In genomic region chr7:130084037-130084875, GRCh38 we compare ENCODE assay signal across 10 cellular contexts. TPM values are rescaled to one million over a fixed set of nuclear protein-coding genes. Genes with fewer than 3 reads are reported as not detected.
DNase-seq lines count a peak whose midpoint lies in the region; ATAC-seq, FAIRE-seq and TF ChIP-seq lines count a peak whose summit lies in the region.
"Had no signal": no experiment of that assay in that cellular context is flagged by ENCODE, and none has a peak within 500 bp of the region (broad histone marks: within the 10 kb centered on the region; RNA-seq: fewer than 3 reads in every experiment).

No MANE protein-coding gene starts in this region.

- H3K27me3 ChIP-seq in BE2C (no peaks in the 10 kb centered on the region), IMR-90 (ENCODE audit: control insufficient read depth, insufficient read depth, low read length) (no peaks in the 10 kb centered on the region), HepG2 (ENCODE audit: control insufficient read depth in 1 of 2, insufficient read depth in 2 of 2, low read length in 2 of 2) (no peaks in the 10 kb centered on the region)

- H4K5ac ChIP-seq in IMR-90 (ENCODE audit: low read depth, low read length), result no peak overlapping the region

- H3K23ac ChIP-seq in IMR-90 (ENCODE audit: low read depth, low read length), result no peak overlapping the region

- TF ChIP-seq CTCF in BE2C (IDR thresholded peaks at IDR 0.05; ENCODE audit: low read depth, low read length), result peak; percentile 72
- TF ChIP-seq CTCF in IMR-90 (conservative IDR thresholded peaks at IDR 0.05; ENCODE audit: low read depth, low read length), result peak; percentile 35; the same call in 1 of the 2 replicates
- no peak; the same call in 1 of the 2 replicates for TF ChIP-seq CTCF in WTC11 (IDR thresholded peaks at IDR 0.05)
- peak; percentile 42 for TF ChIP-seq CTCF in HepG2 (CRISPR knock-in tag; IDR thresholded peaks at IDR 0.05)
- TF ChIP-seq CTCF in Calu3 (IDR thresholded peaks at IDR 0.05; ENCODE audit: unreplicated experiment), result no peak

- H3K27ac ChIP-seq in IMR-90 (ENCODE audit: insufficient read depth, low read length), result no peak overlapping the region
- no peak overlapping the region for H3K27ac ChIP-seq in HepG2 (ENCODE audit: extremely low read length, insufficient read depth, low read length)

- H3K4me1 Mint-ChIP-seq in WTC11 (no peaks in the 10 kb centered on the region), Calu3 (ENCODE audit: low read depth, unreplicated experiment) (peaks cover 29% of the 10 kb centered on the region)

- H3K14ac ChIP-seq in IMR-90 (replicated peaks; ENCODE audit: low read depth, low read length), result no peak overlapping the region

- H3K27me3 Mint-ChIP-seq in WTC11 (ENCODE audit: low read depth) (no peaks in the 10 kb centered on the region), Calu3 (ENCODE audit: unreplicated experiment) (no peaks in the 10 kb centered on the region)
- H3K27me3 Mint-ChIP-seq: brain had no signal

- H3K4ac ChIP-seq in IMR-90 (ENCODE audit: low read depth, low read length), result no peak overlapping the region

- TF ChIP-seq POLR2A in IMR-90 (IDR thresholded peaks at IDR 0.05; ENCODE audit: low read depth, low read length), result no peak
- TF ChIP-seq POLR2A in HepG2 (IDR thresholded peaks at IDR 0.05; ENCODE audit: insufficient read depth in 1 of 2, low read depth in 2 of 2, low read length in 2 of 2), result no peak

- H3K36me3 Mint-ChIP-seq in WTC11, result no peaks in the 10 kb centered on the region
- H3K36me3 Mint-ChIP-seq in Calu3 (ENCODE audit: insufficient read depth, unreplicated experiment), result peaks cover 4% of the 10 kb centered on the region

- 95% methylated on average over 10 of the region's 11 CpGs; no CpG with 5 or more reads in 1 of the 2 experiments for WGBS in IMR-90 (ENCODE audit: extremely low coverage in 2 of 2, insufficient read length in 1 of 2), 2 experiments
- WGBS in HepG2 (ENCODE audit: low lambda C conversion rate), result 93% methylated on average over 11 of the region's 11 CpGs

- intact Hi-C loops in IMR-90 (cut with micrococcal nuclease) (no loop called here), HepG2 (cut with micrococcal nuclease; ENCODE audit: unreplicated experiment) (no loop called here), Calu3 (cut with micrococcal nuclease; ENCODE audit: unreplicated experiment) (no loop called here)

- no peak overlapping the region for H3K4me2 ChIP-seq in IMR-90 (ENCODE audit: low read depth, low read length)
- H3K4me2 ChIP-seq in HepG2 (ENCODE audit: low read depth, low read length), result no peak overlapping the region

- in situ Hi-C loops in IMR-90 (cut with MboI; ENCODE audit: low sequenced_read_pairs), result no loop called here
- in situ Hi-C loops in HepG2 (cut with HindIII; ENCODE audit: extremely low pct_ligation_motif_present, low pct_unique_long_range_greater_than_20kb), result no loop called here

- H3K18ac ChIP-seq in IMR-90 (ENCODE audit: low read depth, low read length), result no peak overlapping the region

- no peak for TF ChIP-seq EP300 in HepG2 (IDR thresholded peaks at IDR 0.05; ENCODE audit: low read depth in 2 of 2, low read length in 2 of 2)
- no peak for TF ChIP-seq EP300 in HepG2 (CRISPR knock-in tag; IDR thresholded peaks at IDR 0.05; ENCODE audit: borderline replicate concordance)

- no peak overlapping the region for H3K56ac ChIP-seq in IMR-90 (ENCODE audit: extremely low read depth, insufficient read depth, low read length)

- H3K79me2 ChIP-seq in HepG2 (ENCODE audit: insufficient read depth, low read length), result peaks cover 48% of the 10 kb centered on the region

- no peak overlapping the region for H2BK20ac ChIP-seq in IMR-90 (ENCODE audit: low read depth, low read length)

- BruUV-seq in IMR-90 (replicated peaks; lab: Mats Ljungman, UMichigan), result no TSS peak
- no TSS peak for BruUV-seq in HepG2 (replicated peaks; lab: Mats Ljungman, UMichigan)
- no TSS peak for BruUV-seq in Calu3 (replicated peaks; lab: Mats Ljungman, UMichigan)

- no peak overlapping the region for H2BK15ac ChIP-seq in IMR-90 (ENCODE audit: low read depth, low read length)

- H3K36me3 ChIP-seq in BE2C (peaks cover 3% of the 10 kb centered on the region; the same call in 1 of the 2 replicates), IMR-90 (ENCODE audit: control insufficient read depth, insufficient read depth, low read length) (no peaks in the 10 kb centered on the region), HepG2 (replicated peaks in 1 of 2; ENCODE audit: control insufficient read depth in 1 of 2, insufficient read depth in 2 of 2, low read length in 2 of 2) (no peaks in the 10 kb centered on the region; a peak in 1 of 5 replicates)

- H2BK120ac ChIP-seq in IMR-90 (ENCODE audit: low read depth, low read length), result no peak overlapping the region

- no peak for FAIRE-seq in HepG2 (lab: Jason Lieb, UNC)

- DNase-seq in BE2C (no peak), IMR-90 (no peak), WTC11 (ENCODE audit: low spot score) (no peak), HepG2 (ENCODE audit: low spot score) (peak; percentile 14), Calu3 (no peak)
- DNase-seq in activated naive CD4-positive, alpha-beta T cell (lab: John Stamatoyannopoulos, UW), result no peak
- DNase-seq: stimulated activated naive CD4-positive, alpha-beta T cell treated with Interleukin-2 at 50 U/mL for 16 hours had no signal

- no peak overlapping the region for H4K91ac ChIP-seq in IMR-90 (ENCODE audit: insufficient read depth, low read depth, low read length)

- H3K9me3 ChIP-seq in BE2C (no peaks in the 10 kb centered on the region), IMR-90 (ENCODE audit: control insufficient read depth, insufficient read depth, low read length) (no peaks in the 10 kb centered on the region), HepG2 (ENCODE audit: low read length) (no peaks in the 10 kb centered on the region)

- H3K9me3 Mint-ChIP-seq in WTC11, result no peaks in the 10 kb centered on the region
- no peaks in the 10 kb centered on the region for H3K9me3 Mint-ChIP-seq in Calu3 (ENCODE audit: low read depth, unreplicated experiment)

- H3K27ac Mint-ChIP-seq in WTC11, result no peak overlapping the region
- H3K27ac Mint-ChIP-seq in Calu3 (ENCODE audit: unreplicated experiment), result no peak overlapping the region
- H3K27ac Mint-ChIP-seq: brain had no signal

- no peak for TF ChIP-seq RAD21 in IMR-90 (IDR thresholded peaks at IDR 0.05; ENCODE audit: low read length)
- TF ChIP-seq RAD21 in HepG2 (CRISPR knock-in tag; IDR thresholded peaks at IDR 0.05), result no peak

- H3K4me1 ChIP-seq in BE2C, result no peaks in the 10 kb centered on the region; the same call in 1 of the 2 replicates
- H3K4me1 ChIP-seq in IMR-90 (ENCODE audit: control insufficient read depth, insufficient read depth, low read length), result no peaks in the 10 kb centered on the region
- H3K4me1 ChIP-seq in HepG2 (ENCODE audit: insufficient read depth, low read length), result peaks cover 5% of the 10 kb centered on the region; the same call in 1 of the 2 replicates

- H4K20me1 ChIP-seq in IMR-90 (ENCODE audit: insufficient read depth, low read length), result peaks cover 17% of the 10 kb centered on the region
- peaks cover 3% of the 10 kb centered on the region; the same call in 1 of the 2 replicates for H4K20me1 ChIP-seq in HepG2 (ENCODE audit: insufficient read depth, low read length)

- H3K79me1 ChIP-seq in IMR-90 (ENCODE audit: low read depth in 1 of 2, low read length in 2 of 2), result peaks cover 20 to 49% of the 10 kb centered on the region in 2 experiments; a peak in 3 of 4 replicates

- ATAC-seq in IMR-90 (ENCODE audit: low read depth) (no peak), WTC11 (peak; percentile 48; the same call in 1 of the 2 replicates), HepG2 (peak; percentile 68), GM19467 (IDR thresholded peaks at IDR 0.05; ENCODE audit: unreplicated experiment) (no peak), HG03520 (IDR thresholded peaks at IDR 0.05; ENCODE audit: unreplicated experiment) (no peak)

- H3K4me3 Mint-ChIP-seq in WTC11 (no peak overlapping the region), Calu3 (ENCODE audit: low read depth, unreplicated experiment) (no peak overlapping the region)
- H3K4me3 Mint-ChIP-seq: brain had no signal

- H3K9me1 ChIP-seq in IMR-90 (ENCODE audit: insufficient read depth, low read length), result 0 out of 2 replicates have a peak, but pooled peaks cover 2% of the 10 kb centered on the region

- CTCF ChIA-PET in IMR-90 (lab: Yijun Ruan, JAX) (interaction anchor here (0.6 to 0.9 kb wide), 5 partner anchors 9 to 1085 kb away, joined by 3 to 9 read pairs (median 3); no protein-coding TSS in a partner anchor), WTC11 (lab: Charles Lee) (interaction anchor here (0.6 to 3.7 kb wide), 21 partner anchors 9 to 648 kb away, joined by 3 to 27 read pairs (median 4); partner anchors contain the start of gene KLHDC10), HepG2 (lab: Yijun Ruan, JAX; ENCODE audit: low intra/inter-chr PET ratio, low total read pairs) (interaction anchor here (2.0 kb wide), 1 partner anchor 12 kb away, joined by 4 read pairs; no protein-coding TSS in a partner anchor), Calu3 (lab: Charles Lee) (interaction anchor here (0.6 to 1.7 kb wide), 4 partner anchors 12 to 623 kb away, joined by 3 to 10 read pairs (median 3); partner anchors contain the start of gene CPA4)

- dilution Hi-C loops in IMR-90 (cut with HindIII; ENCODE audit: low sequenced_read_pairs, unreplicated experiment), result no loop called here

- H2BK5ac ChIP-seq in IMR-90 (ENCODE audit: low read depth, low read length, poor library complexity, severe bottlenecking), result no peak overlapping the region

- POLR2A ChIA-PET in IMR-90 (lab: Charles Lee; ENCODE audit: unreplicated experiment) (interaction anchor here (0.5 kb wide), 1 partner anchor 54 kb away, joined by 3 read pairs; no protein-coding TSS in a partner anchor), WTC11 (lab: Charles Lee) (interaction anchor here (0.7 kb wide), 1 partner anchor 358 kb away, joined by 5 read pairs; no protein-coding TSS in a partner anchor), HepG2 (lab: Yijun Ruan, JAX) (interaction anchor here (1.5 kb wide), 1 partner anchor 14 kb away, joined by 3 read pairs; the partner anchor contains the start of gene KLHDC10)

- H3K4me3 ChIP-seq in BE2C (ENCODE audit: low read depth, low read length) (no peak overlapping the region), IMR-90 (ENCODE audit: insufficient read depth, low read depth, low read length) (no peak overlapping the region), HepG2 (replicated peaks in 1 of 3; ENCODE audit: insufficient read depth in 1 of 3, low read depth in 2 of 3, low read length in 3 of 3) (no peak overlapping the region)

- H2AK5ac ChIP-seq in IMR-90 (ENCODE audit: low read depth, low read length), result no peak overlapping the region

- H2AFZ ChIP-seq in IMR-90 (replicated peaks; ENCODE audit: low read length, poor library complexity) (no peak overlapping the region), HepG2 (ENCODE audit: low read length) (no peak overlapping the region)

- H2AK9ac ChIP-seq in IMR-90 (replicated peaks; ENCODE audit: low read depth, low read length, poor library complexity), result no peak overlapping the region

- H4K8ac ChIP-seq in IMR-90 (ENCODE audit: low read depth in 2 of 2, low read length in 2 of 2), result no peak overlapping the region

- no peak overlapping the region for H3K9ac ChIP-seq in IMR-90 (ENCODE audit: low read depth, low read length)
- no peak overlapping the region for H3K9ac ChIP-seq in HepG2 (ENCODE audit: insufficient read depth, low read depth, low read length)

RNA-seq across cellular contexts. Expression of gene KLHDC10, which starts 13.9 kb away (rescaled TPM):
- 30.8 TPM for polyA plus RNA-seq in BE2C (2012; ENCODE audit: insufficient read depth, insufficient read length, low read depth)
- total RNA-seq in IMR-90 (2012; rRNA removed), result 27.1 and 34.2 TPM in 2 replicates
- polyA plus RNA-seq in IMR-90 (2012; rRNA removed), result 12.4 and 13.3 TPM in 2 replicates
- polyA plus RNA-seq in IMR-90 (2012; cell fraction: cytosol; rRNA removed), result 3.1 and 3.2 TPM in 2 replicates
- 6.6 and 35.5 TPM in 2 replicates for polyA plus RNA-seq in IMR-90 (2012; cell fraction: nucleus; rRNA removed; ENCODE audit: low replicate concordance)
- total RNA-seq in WTC11 (2021), result 14.4 to 16.5 TPM (median 15.0 TPM) in 3 replicates
- total RNA-seq in HepG2 (2016; rRNA removed; fragmentation: Illumina TruSeq; extraction: Trizol), result 21.6 and 33.4 TPM in 2 replicates
- total RNA-seq in HepG2 (2016; cell fraction: cytosol; rRNA removed; fragmentation: Illumina TruSeq; extraction: Trizol; ENCODE audit: low read depth), result 16.9 and 25.1 TPM in 2 replicates
- 19.5 and 30.3 TPM in 2 replicates for total RNA-seq in HepG2 (2016; cell fraction: insoluble cytoplasmic fraction; rRNA removed; fragmentation: Illumina TruSeq; extraction: Trizol)
- 13.0 and 15.5 TPM in 2 replicates for total RNA-seq in HepG2 (2016; cell fraction: membrane; rRNA removed; fragmentation: Illumina TruSeq; extraction: Trizol)
- total RNA-seq in HepG2 (2016; cell fraction: nucleus; rRNA removed; fragmentation: Illumina TruSeq; extraction: Trizol), result 14.0 and 16.8 TPM in 2 replicates
- polyA plus RNA-seq in HepG2 (2011; rRNA removed), result 11.4 and 11.9 TPM in 2 replicates
- polyA plus RNA-seq in HepG2 (2011; cell fraction: cytosol; rRNA removed), result 7.1 and 10.1 TPM in 2 replicates
- 8.3 and 10.0 TPM in 2 replicates for polyA plus RNA-seq in HepG2 (2011; cell fraction: nucleus; rRNA removed)
- polyA plus RNA-seq in HepG2 (2012), result 11.3 and 12.7 TPM in 2 replicates
- polyA plus RNA-seq in HepG2 (2016; cell fraction: cytosol; fragmentation: Illumina TruSeq; extraction: Trizol; ENCODE audit: low read depth), result 1.8 and 2.1 TPM in 2 replicates
- 18.3 and 18.7 TPM in 2 replicates for polyA plus RNA-seq in HepG2 (2016; cell fraction: insoluble cytoplasmic fraction; fragmentation: Illumina TruSeq; extraction: Trizol; ENCODE audit: low read depth)
- polyA plus RNA-seq in HepG2 (2016; cell fraction: membrane; fragmentation: Illumina TruSeq; extraction: Trizol; ENCODE audit: low read depth), result 2.8 and 3.6 TPM in 2 replicates
- 17.6 and 19.4 TPM in 2 replicates for polyA plus RNA-seq in HepG2 (2016; cell fraction: nucleus; fragmentation: Illumina TruSeq; extraction: Trizol; ENCODE audit: insufficient read depth, low read depth)
- polyA minus RNA-seq in HepG2 (2011; rRNA and poly(A)+ RNA removed; ENCODE audit: low replicate concordance), result 16.6 and 24.5 TPM in 2 replicates
- polyA minus RNA-seq in HepG2 (2011; cell fraction: cytosol; rRNA and poly(A)+ RNA removed), result 18.1 and 20.4 TPM in 2 replicates
- 11.3 TPM in 2 replicates for polyA minus RNA-seq in HepG2 (2011; cell fraction: nucleus; rRNA and poly(A)+ RNA removed)
- 28.5 and 35.3 TPM in 2 replicates for total RNA-seq in Calu3 (2022)

RNA-seq across cellular contexts. Expression of gene ZC3HC1, which starts 33.1 kb away (rescaled TPM):
- polyA plus RNA-seq in BE2C (2012; ENCODE audit: insufficient read depth, insufficient read length, low read depth), result 38.5 TPM
- total RNA-seq in IMR-90 (2012; rRNA removed), result 19.4 and 26.3 TPM in 2 replicates
- polyA plus RNA-seq in IMR-90 (2012; rRNA removed), result 27.2 and 28.2 TPM in 2 replicates
- polyA plus RNA-seq in IMR-90 (2012; cell fraction: cytosol; rRNA removed), result 16.4 and 33.4 TPM in 2 replicates
- 20.6 and 23.4 TPM in 2 replicates for polyA plus RNA-seq in IMR-90 (2012; cell fraction: nucleus; rRNA removed; ENCODE audit: low replicate concordance)
- 27.8 to 31.6 TPM (median 28.7 TPM) in 3 replicates for total RNA-seq in WTC11 (2021)
- 33.6 and 38.7 TPM in 2 replicates for total RNA-seq in HepG2 (2016; rRNA removed; fragmentation: Illumina TruSeq; extraction: Trizol)
- total RNA-seq in HepG2 (2016; cell fraction: cytosol; rRNA removed; fragmentation: Illumina TruSeq; extraction: Trizol; ENCODE audit: low read depth), result 10.4 and 11.8 TPM in 2 replicates
- total RNA-seq in HepG2 (2016; cell fraction: insoluble cytoplasmic fraction; rRNA removed; fragmentation: Illumina TruSeq; extraction: Trizol), result 29.9 and 43.3 TPM in 2 replicates
- 15.9 and 16.7 TPM in 2 replicates for total RNA-seq in HepG2 (2016; cell fraction: membrane; rRNA removed; fragmentation: Illumina TruSeq; extraction: Trizol)
- total RNA-seq in HepG2 (2016; cell fraction: nucleus; rRNA removed; fragmentation: Illumina TruSeq; extraction: Trizol), result 16.3 and 20.0 TPM in 2 replicates
- polyA plus RNA-seq in HepG2 (2011; rRNA removed), result 25.9 and 28.5 TPM in 2 replicates
- polyA plus RNA-seq in HepG2 (2011; cell fraction: cytosol; rRNA removed), result 26.0 and 26.9 TPM in 2 replicates
- polyA plus RNA-seq in HepG2 (2011; cell fraction: nucleus; rRNA removed), result 23.5 and 24.5 TPM in 2 replicates
- 15.1 and 16.1 TPM in 2 replicates for polyA plus RNA-seq in HepG2 (2012)
- 4.0 and 4.2 TPM in 2 replicates for polyA plus RNA-seq in HepG2 (2016; cell fraction: cytosol; fragmentation: Illumina TruSeq; extraction: Trizol; ENCODE audit: low read depth)
- polyA plus RNA-seq in HepG2 (2016; cell fraction: insoluble cytoplasmic fraction; fragmentation: Illumina TruSeq; extraction: Trizol; ENCODE audit: low read depth), result 35.0 and 37.0 TPM in 2 replicates
- 7.7 and 9.6 TPM in 2 replicates for polyA plus RNA-seq in HepG2 (2016; cell fraction: membrane; fragmentation: Illumina TruSeq; extraction: Trizol; ENCODE audit: low read depth)
- 26.9 and 31.5 TPM in 2 replicates for polyA plus RNA-seq in HepG2 (2016; cell fraction: nucleus; fragmentation: Illumina TruSeq; extraction: Trizol; ENCODE audit: insufficient read depth, low read depth)
- polyA minus RNA-seq in HepG2 (2011; rRNA and poly(A)+ RNA removed; ENCODE audit: low replicate concordance), result 34.2 and 46.8 TPM in 2 replicates
- 12.8 and 16.2 TPM in 2 replicates for polyA minus RNA-seq in HepG2 (2011; cell fraction: cytosol; rRNA and poly(A)+ RNA removed)
- polyA minus RNA-seq in HepG2 (2011; cell fraction: nucleus; rRNA and poly(A)+ RNA removed), result 18.2 TPM in 2 replicates
- 16.6 and 16.7 TPM in 2 replicates for total RNA-seq in Calu3 (2022)

Comparison
In these comparisons a context has a peak if more than half of its experiments do, and no peak if none do; other contexts are left out.
1. CTCF ChIP-seq: peak in BE2C (single experiment), IMR-90 (single experiment) and HepG2 (single experiment); none in WTC11 (single experiment) and Calu3 (single experiment).
2. ATAC-seq: peak in WTC11 (single experiment) and HepG2 (single experiment); none in IMR-90 (single experiment), GM19467 (single experiment) and HG03520 (single experiment).